In the genomic region with DNA sequence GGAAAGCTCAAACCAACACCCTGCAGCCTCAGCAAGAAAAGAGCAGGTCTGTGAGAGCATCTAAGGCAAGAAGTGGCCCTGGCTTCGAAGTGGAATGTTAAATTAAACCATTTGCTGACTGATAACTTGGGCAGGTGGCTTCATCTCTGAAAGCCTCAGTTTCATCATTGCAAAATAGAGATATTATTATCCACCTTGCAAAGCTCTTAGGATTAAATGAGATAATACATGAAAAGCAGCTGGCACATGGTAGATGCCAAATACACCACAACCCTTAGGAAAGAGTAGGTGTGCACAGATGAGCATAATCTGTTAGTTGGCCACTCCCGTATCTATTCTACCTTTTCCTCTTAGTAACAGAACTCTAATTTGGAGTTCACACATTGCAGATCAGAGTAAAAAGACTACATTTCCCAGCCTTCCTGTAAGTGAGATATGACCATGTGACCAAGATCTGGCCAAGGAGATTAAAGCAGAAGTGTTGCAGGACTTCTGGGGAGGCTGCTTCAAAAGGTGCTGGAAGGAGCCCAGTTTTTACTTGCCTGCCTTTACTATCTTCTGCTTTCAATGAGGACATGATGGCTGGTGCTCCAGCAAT, we compare ENCODE assay signal across 17 cellular contexts.
DNase-seq lines count a peak whose midpoint lies in the region; ATAC-seq and TF ChIP-seq lines count a peak whose summit lies in the region.
"Had no signal": no experiment of that assay in that cellular context is flagged by ENCODE, and none has a peak within 500 bp of the region (broad histone marks: within the 10 kb centered on the region; RNA-seq: fewer than 3 reads in every experiment).

No MANE protein-coding gene starts in this region.

- intact Hi-C loops in left colon (cut with DNase I, micrococcal nuclease) = no loop called here

- TF ChIP-seq CTCF in RWPE2 (IDR thresholded peaks at IDR 0.05; ENCODE audit: poor library complexity, severe bottlenecking) = no peak
- TF ChIP-seq CTCF in osteoblast (IDR thresholded peaks at IDR 0.05; ENCODE audit: extremely low read depth, low read depth, low read length) = no peak

- H3K79me2 ChIP-seq in osteoblast (ENCODE audit: insufficient read depth, low read length) = no peaks in the 10 kb centered on the region

- peaks cover 12% of the 10 kb centered on the region for H3K36me3 ChIP-seq in RWPE2 (ENCODE audit: low read depth)
- H3K36me3 ChIP-seq in osteoblast (ENCODE audit: insufficient read depth, low read length) = no peaks in the 10 kb centered on the region
- H3K36me3 ChIP-seq: neural progenitor cell, uterus had no signal

- H2AFZ ChIP-seq in osteoblast (ENCODE audit: low read length) = no peak overlapping the region
- H2AFZ ChIP-seq: neural progenitor cell had no signal

- H3K4me1 ChIP-seq in RWPE2 (ENCODE audit: insufficient read depth, poor library complexity, severe bottlenecking) = peaks cover 75% of the 10 kb centered on the region
- peaks cover 36% of the 10 kb centered on the region for H3K4me1 ChIP-seq in osteoblast (ENCODE audit: insufficient read depth, low read length)
- H3K4me1 ChIP-seq: neural progenitor cell had no signal

- H3K27ac ChIP-seq in RWPE2 (ENCODE audit: poor library complexity, severe bottlenecking) = peak overlapping the region; percentile 88
- H3K27ac ChIP-seq in osteoblast (ENCODE audit: low read depth, low read length) = no peak overlapping the region
- H3K27ac ChIP-seq: neural progenitor cell, uterus had no signal

- H4K20me1 ChIP-seq in osteoblast (ENCODE audit: insufficient read depth, low read length) = no peaks in the 10 kb centered on the region

- DNase-seq in SKM-1 treated with dmso at 0.1 percent for 144 hours (lab: John Stamatoyannopoulos, UW; ENCODE audit: unreplicated experiment) (peak; percentile 2), SKM-1 (lab: John Stamatoyannopoulos, UW; ENCODE audit: unreplicated experiment) (no peak), RWPE2 (ENCODE audit: low spot score) (no peak), osteoblast (ENCODE audit: insufficient read length, low spot score, missing footprints) (peak; percentile 41), DMS153 (lab: John Stamatoyannopoulos, UW) (no peak), left colon (no peak)
- DNase-seq: activated CD8-positive, alpha-beta memory T cell treated with anti-CD3 and anti-CD28 coated beads for 24 hours; central memory CD4-positive, alpha-beta T cell; effector memory CD4-positive, alpha-beta T cell; NCI-H2081; NCI-H526; stimulated activated CD4-positive, alpha-beta T cell treated with anti-CD3 and anti-CD28 coated beads, Interleukin-15, amount 100 ng/mL, for 24 hours; T-cell; uterus had no signal

- no peak overlapping the region for H3K4me2 ChIP-seq in osteoblast (ENCODE audit: insufficient read depth, low read length)
- H3K4me2 ChIP-seq: neural progenitor cell had no signal

- peak; percentile 27 for ATAC-seq in HG03342 (IDR thresholded peaks at IDR 0.05; ENCODE audit: unreplicated experiment)
- ATAC-seq in RWPE2 (ENCODE audit: low read depth) = no peak
- ATAC-seq in left colon = no peak
- no peak for ATAC-seq in HG03571 (IDR thresholded peaks at IDR 0.05; ENCODE audit: unreplicated experiment)
- ATAC-seq: T-cell had no signal

- H3K4me3 ChIP-seq in RWPE2 (ENCODE audit: severe bottlenecking) (no peak overlapping the region), osteoblast (ENCODE audit: insufficient read depth, low read length) (no peak overlapping the region)
- H3K4me3 ChIP-seq: neural progenitor cell, uterus had no signal

- H3K9me3 ChIP-seq in RWPE2 (ENCODE audit: severe bottlenecking) (no peaks in the 10 kb centered on the region), osteoblast (ENCODE audit: low read depth, low read length) (no peaks in the 10 kb centered on the region)
- H3K9me3 ChIP-seq: uterus had no signal

- H3K27me3 ChIP-seq in RWPE2 (ENCODE audit: insufficient read depth, poor library complexity, severe bottlenecking) (no peaks in the 10 kb centered on the region), osteoblast (ENCODE audit: insufficient read depth, low read length) (no peaks in the 10 kb centered on the region)
- H3K27me3 ChIP-seq: neural progenitor cell, uterus had no signal

Comparison
In these comparisons a context has a peak if more than half of its experiments do, and no peak if none do; other contexts are left out.
1. DNase-seq: peak in SKM-1 treated with dmso at 0.1 percent for 144 hours (single experiment) and osteoblast (single experiment); none in SKM-1 (single experiment), RWPE2 (single experiment), DMS153 (single experiment) and left colon (0 of 2).